10 cellular contexts compared by ENCODE assay signal in genomic region chr14:32564591-32564990, GRCh38.
DNase-seq lines count a peak whose midpoint lies in the region; ATAC-seq and TF ChIP-seq lines count a peak whose summit lies in the region.
"Had no signal": no experiment of that assay in that cellular context is flagged by ENCODE, and none has a peak within 500 bp of the region (broad histone marks: within the 10 kb centered on the region; RNA-seq: fewer than 3 reads in every experiment).

No MANE protein-coding gene starts in this region.

- no peaks in the 10 kb centered on the region for H3K36me3 Mint-ChIP-seq in activated CD8-positive, alpha-beta T cell treated with anti-CD3 and anti-CD28 coated beads for 36 hours (ENCODE audit: low read depth)

- H3K27me3 ChIP-seq in heart left ventricle (no peaks in the 10 kb centered on the region), layer of hippocampus (ENCODE audit: control insufficient read depth, insufficient read depth, low read length) (no peaks in the 10 kb centered on the region), aorta (ENCODE audit: control insufficient read depth in 1 of 2, insufficient read depth in 2 of 2, low read length in 1 of 2) (no peaks in the 10 kb centered on the region), WERI-Rb-1 (ENCODE audit: insufficient read depth, low read depth, severe bottlenecking) (no peaks in the 10 kb centered on the region), uterus (no peaks in the 10 kb centered on the region)
- H3K27me3 ChIP-seq: BE2C had no signal

- TF ChIP-seq POLR2A in heart left ventricle (IDR thresholded peaks at IDR 0.05) = no peak
- no peak for TF ChIP-seq POLR2A in uterus (IDR thresholded peaks at IDR 0.05)

- H3K4me3 ChIP-seq in heart left ventricle (no peak overlapping the region), aorta (ENCODE audit: low read length in 2 of 2) (no peak overlapping the region), WERI-Rb-1 (ENCODE audit: low read depth, low read length) (no peak overlapping the region), uterus (no peak overlapping the region)

- peaks cover 12% of the 10 kb centered on the region for H3K4me1 Mint-ChIP-seq in activated CD8-positive, alpha-beta T cell treated with anti-CD3 and anti-CD28 coated beads for 36 hours (ENCODE audit: low read depth)

- POLR2A ChIA-PET in activated CD8-positive, alpha-beta T cell treated with anti-CD3 and anti-CD28 coated beads for 36 hours (lab: Charles Lee) = no interaction called here

- no peak overlapping the region for H3K4me3 Mint-ChIP-seq in activated CD8-positive, alpha-beta T cell treated with anti-CD3 and anti-CD28 coated beads for 36 hours

- H3K27me3 Mint-ChIP-seq in activated CD8-positive, alpha-beta T cell treated with anti-CD3 and anti-CD28 coated beads for 36 hours = peaks cover 3% of the 10 kb centered on the region

- H3K9me3 ChIP-seq in heart left ventricle (no peaks in the 10 kb centered on the region), aorta (ENCODE audit: control insufficient read depth, low read length) (no peaks in the 10 kb centered on the region), WERI-Rb-1 (ENCODE audit: severe bottlenecking) (no peaks in the 10 kb centered on the region), uterus (no peaks in the 10 kb centered on the region)
- H3K9me3 ChIP-seq: BE2C had no signal

- intact Hi-C loops in heart left ventricle (cut with DNase I) (loop anchor here in 4 of 10 donors (5.0 to 10.0 kb wide), 4 partner anchors 487 to 637 kb away; partner anchors contain the start of gene ARHGAP5 (in 1 of the 4)), Right ventricle myocardium superior (cut with DNase I) (no loop called here), aorta (cut with DNase I) (loop anchor here in 1 of 2 donors (5.0 kb wide), 1 partner anchor 92 kb away; no protein-coding TSS in a partner anchor), uterus (cut with DNase I; ENCODE audit: low total_unique reads) (no loop called here)
- intact Hi-C loops in activated CD8-positive, alpha-beta T cell treated with anti-CD3 and anti-CD28 coated beads for 36 hours (cut with micrococcal nuclease) = loop anchor here (10.0 kb wide), 1 partner anchor 490 kb away; the partner anchor contains the start of gene ARHGAP5

- TF ChIP-seq CTCF in heart left ventricle (IDR thresholded peaks at IDR 0.05) = no peak
- no peak for TF ChIP-seq CTCF in activated CD8-positive, alpha-beta T cell treated with anti-CD3 and anti-CD28 coated beads for 36 hours (IDR thresholded peaks at IDR 0.05)
- no peak for TF ChIP-seq CTCF in WERI-Rb-1 (IDR thresholded peaks at IDR 0.05; ENCODE audit: low read depth, low read length)
- TF ChIP-seq CTCF in uterus (IDR thresholded peaks at IDR 0.05) = no peak

- DNase-seq in heart left ventricle (no peak), Right ventricle myocardium superior (no peak), aorta (no peak), WERI-Rb-1 (no peak), uterus (no peak)
- no peak for DNase-seq in activated CD8-positive, alpha-beta T cell treated with anti-CD3 and anti-CD28 coated beads for 36 hours
- DNase-seq in activated CD4-positive, CD25-positive, alpha-beta regulatory T cell (lab: John Stamatoyannopoulos, UW) = no peak
- DNase-seq: activated gamma-delta T cell treated with Interleukin-2 at 50 U/mL for 16 hours, BE2C had no signal

- H3K9me3 Mint-ChIP-seq in activated CD8-positive, alpha-beta T cell treated with anti-CD3 and anti-CD28 coated beads for 36 hours = no peaks in the 10 kb centered on the region

- H3K36me3 ChIP-seq in heart left ventricle = no peaks in the 10 kb centered on the region
- no peaks in the 10 kb centered on the region for H3K36me3 ChIP-seq in aorta (ENCODE audit: control insufficient read depth in 1 of 2, insufficient read depth in 2 of 2, low read length in 1 of 2)
- H3K36me3 ChIP-seq in WERI-Rb-1 = no peaks in the 10 kb centered on the region
- no peaks in the 10 kb centered on the region for H3K36me3 ChIP-seq in uterus
- H3K36me3 ChIP-seq: BE2C had no signal

- peak overlapping the region in 10 of 12 donors; percentile 5 to 67 (median 40) for H3K27ac ChIP-seq in heart left ventricle
- peak overlapping the region; percentile 58 for H3K27ac ChIP-seq in layer of hippocampus (ENCODE audit: low read depth, low read length)
- H3K27ac ChIP-seq in aorta (ENCODE audit: low read depth in 1 of 2, low read length in 2 of 2) = peak overlapping the region; percentile 18 to 51
- H3K27ac ChIP-seq in WERI-Rb-1 = no peak overlapping the region
- no peak overlapping the region for H3K27ac ChIP-seq in uterus

- peak in 2 of 4 donors; percentile 3 to 21 for ATAC-seq in heart left ventricle
- ATAC-seq in Right ventricle myocardium superior (ENCODE audit: poor library complexity) = no peak
- ATAC-seq in activated CD8-positive, alpha-beta T cell treated with anti-CD3 and anti-CD28 coated beads for 36 hours = no peak
- ATAC-seq in aorta (ENCODE audit: low FRiP score) = no peak

- CTCF ChIA-PET in activated CD8-positive, alpha-beta T cell treated with anti-CD3 and anti-CD28 coated beads for 36 hours (lab: Charles Lee) = interaction anchor here (1.1 to 2.0 kb wide), 2 partner anchors 11 to 24 kb away, joined by 3 to 7 read pairs; no protein-coding TSS in a partner anchor

- H3K4me1 ChIP-seq in heart left ventricle = peaks cover 0 to 61% (median 24%) of the 10 kb centered on the region in 12 donors
- H3K4me1 ChIP-seq in aorta (ENCODE audit: control insufficient read depth in 1 of 2, insufficient read depth in 2 of 2, low read length in 2 of 2) = peaks cover 4 to 5% of the 10 kb centered on the region in 2 donors
- no peaks in the 10 kb centered on the region for H3K4me1 ChIP-seq in uterus

- peak overlapping the region; percentile 1 for H3K27ac Mint-ChIP-seq in activated CD8-positive, alpha-beta T cell treated with anti-CD3 and anti-CD28 coated beads for 36 hours

Comparison
In these comparisons a context has a peak if more than half of its experiments do, and no peak if none do; other contexts are left out.
1. H3K27ac ChIP-seq: peak in heart left ventricle (10 of 12), layer of hippocampus (single experiment) and aorta (2 of 2); none in WERI-Rb-1 (single experiment) and uterus (0 of 2).